ENCODE assay signal across 15 cellular contexts in the genomic region with DNA sequence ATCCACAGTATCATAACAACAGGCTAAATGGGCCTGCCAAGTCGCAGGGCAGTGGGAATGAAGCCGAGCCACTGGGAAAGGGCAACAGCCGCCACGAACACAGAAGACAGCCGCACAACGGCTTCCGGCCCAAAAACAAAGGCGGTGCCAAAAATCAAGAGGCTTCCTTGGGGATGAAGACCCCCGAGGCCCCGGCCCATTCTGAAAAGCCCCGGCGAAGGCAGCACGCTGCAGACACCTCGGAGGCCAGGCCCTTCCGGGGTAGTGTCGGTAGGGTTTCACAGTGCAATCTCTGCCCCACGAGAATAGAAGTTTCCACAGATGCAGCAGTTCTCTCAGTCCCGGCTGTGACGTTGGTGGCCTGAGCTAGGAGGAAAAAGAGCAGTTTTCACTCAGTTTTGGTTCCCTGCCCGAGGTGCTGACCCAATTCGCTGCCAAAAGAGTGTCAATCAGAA. TPM values are rescaled to one million over a fixed set of nuclear protein-coding genes. Genes with fewer than 3 reads are reported as not detected.
DNase-seq lines count a peak whose midpoint lies in the region; ATAC-seq and TF ChIP-seq lines count a peak whose summit lies in the region.
"Had no signal": no experiment of that assay in that cellular context is flagged by ENCODE, and none has a peak within 500 bp of the region (broad histone marks: within the 10 kb centered on the region; RNA-seq: fewer than 3 reads in every experiment).

No MANE protein-coding gene starts in this region.

- no peak overlapping the region for H3K27ac Mint-ChIP-seq in stimulated activated effector memory CD8-positive, alpha-beta T cell treated with anti-CD3 and anti-CD28 coated beads, Interleukin-12 subunit alpha, Interleukin-12 subunit beta, amount 100 ng/mL, for 72 hours
- H3K27ac Mint-ChIP-seq in HFFc6: no peak overlapping the region

- no peaks in the 10 kb centered on the region for H3K36me3 ChIP-seq in mucosa of descending colon (ENCODE audit: low read depth)

- intact Hi-C loops in mucosa of descending colon (cut with DNase I, micrococcal nuclease): loop anchor here in 1 of 2 donors (10.0 kb wide), 1 partner anchor 173 kb away; a partner anchor contains a TSS

- ATAC-seq in mucosa of descending colon: peak; percentile 19
- ATAC-seq in stimulated activated effector memory CD8-positive, alpha-beta T cell treated with anti-CD3 and anti-CD28 coated beads, Interleukin-12 subunit alpha, Interleukin-12 subunit beta, amount 100 ng/mL, for 72 hours: no peak

- H3K36me3 Mint-ChIP-seq in stimulated activated effector memory CD8-positive, alpha-beta T cell treated with anti-CD3 and anti-CD28 coated beads, Interleukin-12 subunit alpha, Interleukin-12 subunit beta, amount 100 ng/mL, for 72 hours: peaks cover 27% of the 10 kb centered on the region
- H3K36me3 Mint-ChIP-seq in HFFc6 (ENCODE audit: low read depth): peaks cover 33% of the 10 kb centered on the region

- TF ChIP-seq CTCF in mucosa of descending colon (IDR thresholded peaks at IDR 0.05) (no peak), HFFc6 (IDR thresholded peaks at IDR 0.05) (no peak)

- DNase-seq in fibroblast of peridontal ligament (ENCODE audit: extremely low read depth) (peak; percentile 34), mucosa of descending colon (peak in 2 of 3 donors; percentile 35 to 56), NCI-H526 (lab: John Stamatoyannopoulos, UW) (no peak), SHP77 treated with DMSO at 0.1 percent for 48 hours (lab: John Stamatoyannopoulos, UW) (no peak), HFFc6 (no peak)
- no peak for DNase-seq in stimulated activated effector memory CD8-positive, alpha-beta T cell treated with anti-CD3 and anti-CD28 coated beads, Interleukin-12 subunit alpha, Interleukin-12 subunit beta, amount 100 ng/mL, for 72 hours (ENCODE audit: low spot score in 2 of 2)
- DNase-seq: activated naive CD4-positive, alpha-beta T cell; DMS79; NK-92 treated with Interleukin-12 subunit alpha and Interleukin-12 subunit beta, amount 100 ng/mL, for 24 hours; stimulated activated CD4-positive, alpha-beta T cell treated with anti-CD3 and anti-CD28 coated beads, Interleukin-4, amount 100 ng/mL, for 1 hour had no signal

- H3K9me3 ChIP-seq in mucosa of descending colon: no peaks in the 10 kb centered on the region

- 64 to 85% (median 69%) methylated on average over 21 of the region's 21 CpGs for WGBS in adipose tissue, 3 donors

- H3K4me1 ChIP-seq in mucosa of descending colon (ENCODE audit: low read depth): no peaks in the 10 kb centered on the region

- H3K9me3 Mint-ChIP-seq in stimulated activated effector memory CD8-positive, alpha-beta T cell treated with anti-CD3 and anti-CD28 coated beads, Interleukin-12 subunit alpha, Interleukin-12 subunit beta, amount 100 ng/mL, for 72 hours: no peaks in the 10 kb centered on the region
- H3K9me3 Mint-ChIP-seq in HFFc6: no peaks in the 10 kb centered on the region
- H3K9me3 Mint-ChIP-seq: central memory CD8-positive, alpha-beta T cell had no signal

- no peak overlapping the region for H3K4me3 Mint-ChIP-seq in stimulated activated effector memory CD8-positive, alpha-beta T cell treated with anti-CD3 and anti-CD28 coated beads, Interleukin-12 subunit alpha, Interleukin-12 subunit beta, amount 100 ng/mL, for 72 hours
- H3K4me3 Mint-ChIP-seq in HFFc6: no peak overlapping the region
- H3K4me3 Mint-ChIP-seq: central memory CD8-positive, alpha-beta T cell had no signal

- no peaks in the 10 kb centered on the region for H3K27me3 Mint-ChIP-seq in HFFc6 (ENCODE audit: insufficient read depth)
- H3K27me3 Mint-ChIP-seq: central memory CD8-positive, alpha-beta T cell had no signal

- H3K4me3 ChIP-seq in mucosa of descending colon: no peak overlapping the region
- H3K4me3 ChIP-seq: SK-N-MC had no signal

- H3K4me1 Mint-ChIP-seq in stimulated activated effector memory CD8-positive, alpha-beta T cell treated with anti-CD3 and anti-CD28 coated beads, Interleukin-12 subunit alpha, Interleukin-12 subunit beta, amount 100 ng/mL, for 72 hours: peaks cover 8% of the 10 kb centered on the region
- peaks cover 40% of the 10 kb centered on the region for H3K4me1 Mint-ChIP-seq in HFFc6 (ENCODE audit: low read depth)
- H3K4me1 Mint-ChIP-seq: central memory CD8-positive, alpha-beta T cell had no signal

- H3K27ac ChIP-seq in adipose tissue (ENCODE audit: low read depth, low read length) (peak overlapping the region; percentile 68), temporal lobe (ENCODE audit: low read depth, low read length) (peak overlapping the region; percentile 51)
- H3K27ac ChIP-seq: epithelial cell of prostate, SK-N-MC had no signal

RNA-seq across cellular contexts. Expression of a gene that starts 32.2 kb away (rescaled TPM):
- 10 to 100 TPM in 2 of 3 donors, 1 to 10 TPM in 1; 9.4 to 14.1 (median 10.9) TPM for polyA plus RNA-seq in adipose tissue
- total RNA-seq in mucosa of descending colon (10 to 100 TPM; 14.1 to 16.6 (median 14.8) TPM), temporal lobe (8.1 TPM)
- 10 to 100 TPM; 11.2 to 14.6 (median 13.3) TPM for total RNA-seq in HFFc6 (2021; fragmentation: NEBNext Ultra II Directional; extraction: Animal tissue kit (Norgen Biotek cat#: 25700))

RNA-seq across cellular contexts. Expression of a gene that starts 48.3 kb away (rescaled TPM):
- 1 to 10 TPM in 1 of 3 donors, under 1 TPM in 2; 0.40 to 1.5 (median 0.82) TPM for polyA plus RNA-seq in adipose tissue
- 1 to 10 TPM; 3.3 to 8.5 (median 3.8) TPM for total RNA-seq in mucosa of descending colon
- total RNA-seq in temporal lobe: 3.7 TPM
- 10 to 100 TPM; 10.6 to 22.3 (median 20.5) TPM for total RNA-seq in HFFc6 (2021; fragmentation: NEBNext Ultra II Directional; extraction: Animal tissue kit (Norgen Biotek cat#: 25700))

Comparison
In these comparisons a context has a peak if more than half of its experiments do, and no peak if none do; other contexts are left out.
1. DNase-seq: peak in fibroblast of peridontal ligament (single experiment) and mucosa of descending colon (2 of 3); none in stimulated activated effector memory CD8-positive, alpha-beta T cell treated with anti-CD3 and anti-CD28 coated beads, Interleukin-12 subunit alpha, Interleukin-12 subunit beta, amount 100 ng/mL, for 72 hours (0 of 2), NCI-H526 (0 of 2), SHP77 treated with DMSO at 0.1 percent for 48 hours (single experiment) and HFFc6 (single experiment).